30 cellular contexts compared by ENCODE assay signal in genomic region chr3:126545544-126545943, GRCh38. TPM values are rescaled to one million over a fixed set of nuclear protein-coding genes. Genes with fewer than 3 reads are reported as not detected.
DNase-seq lines count a peak whose midpoint lies in the region; ATAC-seq, FAIRE-seq and TF ChIP-seq lines count a peak whose summit lies in the region.
"Had no signal": no experiment of that assay in that cellular context is flagged by ENCODE, and none has a peak within 500 bp of the region (broad histone marks: within the 10 kb centered on the region; RNA-seq: fewer than 3 reads in every experiment).

No MANE protein-coding gene starts in this region.

- 0 out of 2 replicates have a peak, but pooled peaks cover 5% of the 10 kb centered on the region for H3F3A ChIP-seq in GM23338 (replicated peaks; ENCODE audit: low read depth)

- H3K4me3 ChIP-seq in GM23338 (no peak overlapping the region), neuronal stem cell (ENCODE audit: low read length in 2 of 2) (no peak overlapping the region)
- H3K4me3 ChIP-seq: tibial artery had no signal

- no peak overlapping the region for H3K4ac ChIP-seq in neuronal stem cell (ENCODE audit: low read length)

- H3K36me3 Mint-ChIP-seq in activated T-cell treated with anti-CD3 and anti-CD28 coated beads, Interleukin-2, amount 50 U/mL, for 4 hours (ENCODE audit: insufficient read depth): no peaks in the 10 kb centered on the region
- no peaks in the 10 kb centered on the region for H3K36me3 Mint-ChIP-seq in GM23338 (ENCODE audit: low read depth)
- H3K36me3 Mint-ChIP-seq in activated T-helper 1 cell treated with anti-CD3 and anti-CD28 coated beads, Interleukin-12 subunit alpha, Interleukin-12 subunit beta, Interleukin-2, Interleukin-4 antibody, amounts not matched to agents 30 ng/mL and 10 ng/mL and 1 ng/mL, durations not matched to agents 14 hours and 24 hours and 36 hours (ENCODE audit: low read depth): no peaks in the 10 kb centered on the region
- H3K36me3 Mint-ChIP-seq: brain had no signal

- H2AFZ ChIP-seq in GM23338: 0 out of 2 replicates have a peak overlapping the region, but pooled peaks have one; percentile 5
- no peak overlapping the region for H2AFZ ChIP-seq in neuronal stem cell (ENCODE audit: low read length)

- H2AK5ac ChIP-seq in neuronal stem cell (ENCODE audit: low read depth, low read length): no peak overlapping the region

- no peak overlapping the region for H3K9ac ChIP-seq in neuronal stem cell (ENCODE audit: low read depth, low read length, poor library complexity)

- H3K27me3 ChIP-seq in GM23338 (ENCODE audit: insufficient read depth): peaks cover 10% of the 10 kb centered on the region; the same call in 1 of the 2 replicates
- peaks cover 0 to 40% (median 2%) of the 10 kb centered on the region in 3 experiments for H3K27me3 ChIP-seq in neuronal stem cell (ENCODE audit: control insufficient read depth in 3 of 3, insufficient read depth in 3 of 3, low read depth in 1 of 3, low read length in 3 of 3)

- H2BK12ac ChIP-seq in neuronal stem cell (ENCODE audit: low read length): no peak overlapping the region

- no peak overlapping the region for H3K14ac ChIP-seq in neuronal stem cell (ENCODE audit: low read length)

- H3K4me2 ChIP-seq in GM23338: no peak overlapping the region
- H3K4me2 ChIP-seq in neuronal stem cell (ENCODE audit: insufficient read depth, low read length, poor library complexity, severe bottlenecking): no peak overlapping the region

- H3K27ac ChIP-seq in GM23338 (ENCODE audit: low read depth) (no peak overlapping the region), neuronal stem cell (replicated peaks; ENCODE audit: low read length) (no peak overlapping the region)
- H3K27ac ChIP-seq: epithelial cell of prostate, tibial artery had no signal

- no peak overlapping the region for H2BK120ac ChIP-seq in neuronal stem cell (ENCODE audit: low read depth, low read length)

- no peaks in the 10 kb centered on the region for H3K36me3 ChIP-seq in GM23338 (ENCODE audit: insufficient read depth)
- no peaks in the 10 kb centered on the region for H3K36me3 ChIP-seq in neuronal stem cell (replicated peaks in 1 of 2; ENCODE audit: control insufficient read depth in 2 of 2, insufficient read depth in 2 of 2, low read length in 2 of 2)
- H3K36me3 ChIP-seq: tibial artery had no signal

- H3K4me1 ChIP-seq in GM23338 (ENCODE audit: insufficient read depth) (peaks cover 18% of the 10 kb centered on the region), neuronal stem cell (ENCODE audit: control insufficient read depth in 2 of 2, insufficient read depth in 1 of 2, low read depth in 1 of 2, low read length in 2 of 2) (peaks cover 12 to 16% of the 10 kb centered on the region in 2 donors)

- H3K27ac Mint-ChIP-seq in GM23338: no peak overlapping the region
- H3K27ac Mint-ChIP-seq in activated T-helper 1 cell treated with anti-CD3 and anti-CD28 coated beads, Interleukin-12 subunit alpha, Interleukin-12 subunit beta, Interleukin-2, Interleukin-4 antibody, amounts not matched to agents 30 ng/mL and 10 ng/mL and 1 ng/mL, durations not matched to agents 14 hours and 24 hours and 36 hours: no peak overlapping the region
- H3K27ac Mint-ChIP-seq: activated CD4-positive, alpha-beta T cell treated with anti-CD3 and anti-CD28 coated beads for 36 hours; activated CD8-positive, alpha-beta T cell treated with anti-CD3 and anti-CD28 coated beads, Interleukin-2, amount 10 ng/mL, durations not matched to agents 7 days and 5 days; brain; CD4-positive, alpha-beta T cell; progenitor cell of endocrine pancreas; T-helper 1 cell treated with Interleukin-12 subunit alpha and Interleukin-12 subunit beta and Interleukin-4 antibody, amounts not matched to agents 30 μg/mL and 1 μg/mL, for 36 hours had no signal

- H3K9me3 ChIP-seq in neuronal stem cell (replicated peaks in 1 of 2; ENCODE audit: control insufficient read depth in 2 of 2, insufficient read depth in 1 of 2, low read depth in 1 of 2, low read length in 2 of 2): no peaks in the 10 kb centered on the region
- H3K9me3 ChIP-seq: tibial artery had no signal

- no CpG with 5 or more reads among the region's 5 CpGs for WGBS in neuronal stem cell (ENCODE audit: extremely low coverage in 2 of 2, insufficient read length in 2 of 2, insufficient replicate concordance in 1 of 2), 2 donors

- no peak overlapping the region for H3K23ac ChIP-seq in neuronal stem cell (ENCODE audit: low read depth, low read length, poor library complexity)

- H3K18ac ChIP-seq in neuronal stem cell (ENCODE audit: low read length): peak overlapping the region; percentile 33

- H4K20me1 ChIP-seq in GM23338 (replicated peaks; ENCODE audit: insufficient read depth): no peaks in the 10 kb centered on the region

- no peak overlapping the region for H2BK5ac ChIP-seq in neuronal stem cell (ENCODE audit: low read length)

- H3K79me1 ChIP-seq in neuronal stem cell (ENCODE audit: low read depth, low read length): no peaks in the 10 kb centered on the region

- H3K4me3 Mint-ChIP-seq in activated T-cell treated with anti-CD3 and anti-CD28 coated beads, Interleukin-2, amount 50 U/mL, for 4 hours: no peak overlapping the region
- no peak overlapping the region for H3K4me3 Mint-ChIP-seq in GM23338
- H3K4me3 Mint-ChIP-seq in activated T-helper 1 cell treated with anti-CD3 and anti-CD28 coated beads, Interleukin-12 subunit alpha, Interleukin-12 subunit beta, Interleukin-2, Interleukin-4 antibody, amounts not matched to agents 30 ng/mL and 10 ng/mL and 1 ng/mL, durations not matched to agents 14 hours and 24 hours and 36 hours: no peak overlapping the region
- H3K4me3 Mint-ChIP-seq: activated CD4-positive, alpha-beta T cell treated with anti-CD3 and anti-CD28 coated beads for 36 hours; activated CD8-positive, alpha-beta T cell treated with anti-CD3 and anti-CD28 coated beads, Interleukin-2, amount 10 ng/mL, durations not matched to agents 7 days and 5 days; brain; CD4-positive, alpha-beta T cell; T-helper 1 cell treated with Interleukin-12 subunit alpha and Interleukin-12 subunit beta and Interleukin-4 antibody, amounts not matched to agents 30 μg/mL and 1 μg/mL, for 36 hours had no signal

- H4K8ac ChIP-seq in neuronal stem cell (ENCODE audit: low read depth, low read length): no peak overlapping the region

- H3K9me3 Mint-ChIP-seq in activated T-cell treated with anti-CD3 and anti-CD28 coated beads, Interleukin-2, amount 50 U/mL, for 4 hours: no peaks in the 10 kb centered on the region
- no peaks in the 10 kb centered on the region for H3K9me3 Mint-ChIP-seq in GM23338
- H3K9me3 Mint-ChIP-seq in activated T-helper 1 cell treated with anti-CD3 and anti-CD28 coated beads, Interleukin-12 subunit alpha, Interleukin-12 subunit beta, Interleukin-2, Interleukin-4 antibody, amounts not matched to agents 30 ng/mL and 10 ng/mL and 1 ng/mL, durations not matched to agents 14 hours and 24 hours and 36 hours: no peaks in the 10 kb centered on the region
- H3K9me3 Mint-ChIP-seq: brain; CD4-positive, alpha-beta T cell; T-helper 1 cell treated with Interleukin-12 subunit alpha and Interleukin-12 subunit beta and Interleukin-4 antibody, amounts not matched to agents 30 μg/mL and 1 μg/mL, for 36 hours had no signal

- no peak overlapping the region for H4K91ac ChIP-seq in neuronal stem cell (ENCODE audit: low read depth, low read length, poor library complexity)

- no peaks in the 10 kb centered on the region for H3K79me2 ChIP-seq in GM23338 (replicated peaks; ENCODE audit: insufficient read depth)

- FAIRE-seq in urothelium cell line (lab: Jason Lieb, UNC): no peak
- no peak for FAIRE-seq in D721Med (lab: Jason Lieb, UNC)
- FAIRE-seq: A204.1, G401.6, keratinocyte had no signal

- ATAC-seq in activated T-cell treated with anti-CD3 and anti-CD28 coated beads, Interleukin-2, amount 50 U/mL, for 4 hours: no peak
- no peak for ATAC-seq in GM23338
- ATAC-seq: activated CD4-positive, alpha-beta T cell treated with anti-CD3 and anti-CD28 coated beads for 36 hours; activated CD8-positive, alpha-beta T cell treated with anti-CD3 and anti-CD28 coated beads, Interleukin-2, amount 10 ng/mL, durations not matched to agents 7 days and 5 days had no signal

- intact Hi-C loops in activated T-helper 1 cell treated with anti-CD3 and anti-CD28 coated beads, Interleukin-12 subunit alpha, Interleukin-12 subunit beta, Interleukin-2, Interleukin-4 antibody, amounts not matched to agents 30 ng/mL and 10 ng/mL and 1 ng/mL, durations not matched to agents 14 hours and 24 hours and 36 hours (cut with micrococcal nuclease): no loop called here

- DNase-seq in activated T-cell treated with anti-CD3 and anti-CD28 coated beads, Interleukin-2, amount 50 U/mL, for 1 hour: peak; percentile 2
- DNase-seq in activated T-cell treated with anti-CD3 and anti-CD28 coated beads, Interleukin-2, amount 50 U/mL, for 4 hours: no peak
- DNase-seq in GM23338 (ENCODE audit: low spot score) (no peak), ecto neural progenitor cell (ENCODE audit: low spot score) (peak; percentile 34), neuronal stem cell (ENCODE audit: low spot score) (no peak), urothelium cell line (ENCODE audit: low spot score) (no peak), D721Med (ENCODE audit: insufficient read length, low spot score) (no peak)
- DNase-seq in activated T-helper 1 cell treated with anti-CD3 and anti-CD28 coated beads, Interleukin-12 subunit alpha, Interleukin-12 subunit beta, Interleukin-2, Interleukin-4 antibody, amounts not matched to agents 30 ng/mL and 10 ng/mL and 1 ng/mL, durations not matched to agents 14 hours and 24 hours and 36 hours (ENCODE audit: low spot score): no peak
- DNase-seq: activated CD4-positive, alpha-beta T cell treated with anti-CD3 and anti-CD28 coated beads for 36 hours; activated CD8-positive, alpha-beta T cell treated with anti-CD3 and anti-CD28 coated beads, Interleukin-2, amount 10 ng/mL, durations not matched to agents 7 days and 5 days; activated naive CD4-positive, alpha-beta T cell; effector CD4-positive, alpha-beta T cell; KBM-7; mammary epithelial cell; MM.1S; NCI-H2081 treated with DMSO at 0.1 percent for 48 hours; NCI-H345 had no signal

- H2BK15ac ChIP-seq in neuronal stem cell (ENCODE audit: low read length): no peak overlapping the region

- H3K27me3 Mint-ChIP-seq in activated T-cell treated with anti-CD3 and anti-CD28 coated beads, Interleukin-2, amount 50 U/mL, for 4 hours (ENCODE audit: low read depth): peaks cover 7% of the 10 kb centered on the region
- peaks cover 19% of the 10 kb centered on the region for H3K27me3 Mint-ChIP-seq in GM23338 (ENCODE audit: insufficient read depth, low read depth, poor library complexity)
- H3K27me3 Mint-ChIP-seq in activated T-helper 1 cell treated with anti-CD3 and anti-CD28 coated beads, Interleukin-12 subunit alpha, Interleukin-12 subunit beta, Interleukin-2, Interleukin-4 antibody, amounts not matched to agents 30 ng/mL and 10 ng/mL and 1 ng/mL, durations not matched to agents 14 hours and 24 hours and 36 hours (ENCODE audit: insufficient read depth): peaks cover 1% of the 10 kb centered on the region
- H3K27me3 Mint-ChIP-seq: CD4-positive, alpha-beta T cell had no signal

- H3K4me1 Mint-ChIP-seq in activated T-cell treated with anti-CD3 and anti-CD28 coated beads, Interleukin-2, amount 50 U/mL, for 4 hours (ENCODE audit: low read depth): no peaks in the 10 kb centered on the region
- H3K4me1 Mint-ChIP-seq in GM23338: peaks cover 43% of the 10 kb centered on the region
- peaks cover 8% of the 10 kb centered on the region for H3K4me1 Mint-ChIP-seq in activated T-helper 1 cell treated with anti-CD3 and anti-CD28 coated beads, Interleukin-12 subunit alpha, Interleukin-12 subunit beta, Interleukin-2, Interleukin-4 antibody, amounts not matched to agents 30 ng/mL and 10 ng/mL and 1 ng/mL, durations not matched to agents 14 hours and 24 hours and 36 hours (ENCODE audit: low read depth)
- H3K4me1 Mint-ChIP-seq: activated CD4-positive, alpha-beta T cell treated with anti-CD3 and anti-CD28 coated beads for 36 hours had no signal

- H3K9me2 ChIP-seq in GM23338 (ENCODE audit: insufficient read depth): no peaks in the 10 kb centered on the region

- no peak for TF ChIP-seq CTCF in GM23338 (conservative IDR thresholded peaks at IDR 0.05; ENCODE audit: low read depth in 2 of 2)
- no peak for TF ChIP-seq CTCF in D721Med (IDR thresholded peaks at IDR 0.05; ENCODE audit: insufficient read depth, missing control alignments)

RNA-seq across cellular contexts. Expression of gene C3orf22, which starts 13.2 kb away (rescaled TPM):
- total RNA-seq in activated T-cell treated with anti-CD3 and anti-CD28 coated beads, Interleukin-2, amount 50 U/mL, for 4 hours: not detected
- total RNA-seq in GM23338 (2014; rRNA removed; shearing (Covaris generic)): not detected in 2 replicates
- polyA plus RNA-seq in GM23338 (2016; fragmentation: Nextera tagmentation; extraction: Ambion mirVana): not detected in 2 replicates
- 0.03 TPM for polyA plus RNA-seq in neuronal stem cell (2013, experiment 1 of 2)
- not detected for polyA plus RNA-seq in neuronal stem cell (2013, experiment 2 of 2)
- total RNA-seq in activated T-helper 1 cell treated with anti-CD3 and anti-CD28 coated beads, Interleukin-12 subunit alpha, Interleukin-12 subunit beta, Interleukin-2, Interleukin-4 antibody, amounts not matched to agents 30 ng/mL and 10 ng/mL and 1 ng/mL, durations not matched to agents 14 hours and 24 hours and 36 hours: not detected in 2 replicates
- total RNA-seq: activated CD4-positive, alpha-beta T cell treated with anti-CD3 and anti-CD28 coated beads for 36 hours; activated CD8-positive, alpha-beta T cell treated with anti-CD3 and anti-CD28 coated beads, Interleukin-2, amount 10 ng/mL, durations not matched to agents 7 days and 5 days; CD4-positive, alpha-beta T cell; glomerular endothelial cell; mammary epithelial cell; RPMI7951 had no signal
- polyA plus RNA-seq: keratinocyte, mammary epithelial cell had no signal

RNA-seq across cellular contexts. Expression of gene CHST13, which starts 21.6 kb away (rescaled TPM):
- total RNA-seq in activated T-cell treated with anti-CD3 and anti-CD28 coated beads, Interleukin-2, amount 50 U/mL, for 4 hours: not detected
- 8.4 TPM in 2 replicates for total RNA-seq in GM23338 (2014; rRNA removed; shearing (Covaris generic))
- 3.7 and 4.0 TPM in 2 replicates for polyA plus RNA-seq in GM23338 (2016; fragmentation: Nextera tagmentation; extraction: Ambion mirVana)
- polyA plus RNA-seq in neuronal stem cell (2013, experiment 1 of 2): 1.4 TPM
- 1.6 TPM for polyA plus RNA-seq in neuronal stem cell (2013, experiment 2 of 2)
- not detected in 2 replicates for total RNA-seq in activated T-helper 1 cell treated with anti-CD3 and anti-CD28 coated beads, Interleukin-12 subunit alpha, Interleukin-12 subunit beta, Interleukin-2, Interleukin-4 antibody, amounts not matched to agents 30 ng/mL and 10 ng/mL and 1 ng/mL, durations not matched to agents 14 hours and 24 hours and 36 hours
- total RNA-seq: activated CD4-positive, alpha-beta T cell treated with anti-CD3 and anti-CD28 coated beads for 36 hours; activated CD8-positive, alpha-beta T cell treated with anti-CD3 and anti-CD28 coated beads, Interleukin-2, amount 10 ng/mL, durations not matched to agents 7 days and 5 days; CD4-positive, alpha-beta T cell; cerebellum; glomerular endothelial cell; mammary epithelial cell; RPMI7951; skeletal muscle tissue had no signal
- polyA plus RNA-seq: keratinocyte, mammary epithelial cell had no signal

RNA-seq across cellular contexts. Expression of gene UROC1, which starts 28.0 kb away (rescaled TPM):
- not detected for total RNA-seq in activated T-cell treated with anti-CD3 and anti-CD28 coated beads, Interleukin-2, amount 50 U/mL, for 4 hours
- not detected in 2 replicates for total RNA-seq in GM23338 (2014; rRNA removed; shearing (Covaris generic))
- not detected in 2 replicates for polyA plus RNA-seq in GM23338 (2016; fragmentation: Nextera tagmentation; extraction: Ambion mirVana)
- not detected for polyA plus RNA-seq in neuronal stem cell (2013, experiment 1 of 2)
- 0.03 TPM for polyA plus RNA-seq in neuronal stem cell (2013, experiment 2 of 2)
- not detected in 2 replicates for total RNA-seq in activated T-helper 1 cell treated with anti-CD3 and anti-CD28 coated beads, Interleukin-12 subunit alpha, Interleukin-12 subunit beta, Interleukin-2, Interleukin-4 antibody, amounts not matched to agents 30 ng/mL and 10 ng/mL and 1 ng/mL, durations not matched to agents 14 hours and 24 hours and 36 hours
- total RNA-seq: activated CD4-positive, alpha-beta T cell treated with anti-CD3 and anti-CD28 coated beads for 36 hours; CD4-positive, alpha-beta T cell; glomerular endothelial cell; mammary epithelial cell; progenitor cell of endocrine pancreas; RPMI7951; skeletal muscle tissue had no signal
- polyA plus RNA-seq: keratinocyte, mammary epithelial cell had no signal

Comparison
In these comparisons a context has a peak if more than half of its experiments do, and no peak if none do; other contexts are left out.
1. DNase-seq: peak in activated T-cell treated with anti-CD3 and anti-CD28 coated beads, Interleukin-2, amount 50 U/mL, for 1 hour (single experiment) and ecto neural progenitor cell (single experiment); none in activated T-cell treated with anti-CD3 and anti-CD28 coated beads, Interleukin-2, amount 50 U/mL, for 4 hours (single experiment), GM23338 (single experiment), neuronal stem cell (single experiment), activated T-helper 1 cell treated with anti-CD3 and anti-CD28 coated beads, Interleukin-12 subunit alpha, Interleukin-12 subunit beta, Interleukin-2, Interleukin-4 antibody, amounts not matched to agents 30 ng/mL and 10 ng/mL and 1 ng/mL, durations not matched to agents 14 hours and 24 hours and 36 hours (single experiment), urothelium cell line (single experiment) and D721Med (single experiment).